Comparison of ENCODE assay signal across 22 cellular contexts in genomic region chr18:75140296-75140695, GRCh38.
A peak's percentile ranks its signal among the peaks of the same experiment; 100 is the strongest.
DNase-seq lines count a peak whose midpoint lies in the region; ATAC-seq and TF ChIP-seq lines count a peak whose summit lies in the region.
"Had no signal": no experiment of that assay in that cellular context is flagged by ENCODE, and none has a peak within 500 bp of the region (broad histone marks: within the 10 kb centered on the region; RNA-seq: fewer than 3 reads in every experiment).

No MANE protein-coding gene starts in this region.

- no peak overlapping the region for H3K4me3 ChIP-seq in esophagus muscularis mucosa
- H3K4me3 ChIP-seq: A549 had no signal

- WGBS in esophagus muscularis mucosa: 81% methylated on average over 5 of the region's 5 CpGs

- no peak overlapping the region for H3K27ac ChIP-seq in esophagus muscularis mucosa (replicated peaks in 1 of 4)
- H3K27ac ChIP-seq: 22Rv1, A549, C4-2B had no signal

- no peaks in the 10 kb centered on the region for H3K36me3 ChIP-seq in esophagus muscularis mucosa

- peaks cover 0 to 11% (median 3%) of the 10 kb centered on the region in 4 donors for H3K9me3 ChIP-seq in esophagus muscularis mucosa
- H3K9me3 ChIP-seq: A549, Caco-2 had no signal

- no peak for TF ChIP-seq EP300 in esophagus muscularis mucosa (IDR thresholded peaks at IDR 0.05)

- DNase-seq in activated CD8-positive, alpha-beta memory T cell treated with anti-CD3 and anti-CD28 coated beads for 24 hours: peak; percentile 42
- DNase-seq in activated CD8-positive, alpha-beta memory T cell treated with anti-CD3 and anti-CD28 coated beads, Interleukin-2, amount 10 ng/mL, durations not matched to agents 7 days and 5 days: no peak
- DNase-seq in D341Med (ENCODE audit: low spot score): peak; percentile 29
- peak; percentile 83 for DNase-seq in esophagus muscularis mucosa (ENCODE audit: extremely low spot score)
- peak; percentile 40 for DNase-seq in osteocyte (ENCODE audit: extremely low spot score, unreplicated experiment)
- DNase-seq in NCI-H2081 (lab: John Stamatoyannopoulos, UW): no peak
- DNase-seq: AML-193; Caco-2; CD4-positive, alpha-beta T cell; DMS153; DMS79; GF-D8; GOT3; H7; HFFc6 had no signal

- peaks cover 4% of the 10 kb centered on the region for H3K9me3 Mint-ChIP-seq in activated CD8-positive, alpha-beta memory T cell treated with anti-CD3 and anti-CD28 coated beads, Interleukin-2, amount 10 ng/mL, durations not matched to agents 7 days and 5 days (ENCODE audit: low read depth)
- H3K9me3 Mint-ChIP-seq in osteocyte (ENCODE audit: unreplicated experiment): peaks cover 5% of the 10 kb centered on the region

- no peaks in the 10 kb centered on the region for H3K27me3 Mint-ChIP-seq in activated CD8-positive, alpha-beta memory T cell treated with anti-CD3 and anti-CD28 coated beads, Interleukin-2, amount 10 ng/mL, durations not matched to agents 7 days and 5 days
- H3K27me3 Mint-ChIP-seq in osteocyte (ENCODE audit: unreplicated experiment): peaks cover 22% of the 10 kb centered on the region
- H3K27me3 Mint-ChIP-seq: CD4-positive, alpha-beta T cell had no signal

- ATAC-seq in activated CD8-positive, alpha-beta memory T cell treated with anti-CD3 and anti-CD28 coated beads, Interleukin-2, amount 10 ng/mL, durations not matched to agents 7 days and 5 days: no peak
- no peak for ATAC-seq in GM19397 (IDR thresholded peaks at IDR 0.05; ENCODE audit: unreplicated experiment)
- ATAC-seq in HG03025 (IDR thresholded peaks at IDR 0.05; ENCODE audit: low FRiP score, unreplicated experiment): no peak
- ATAC-seq: A549, HCT116, HepG2 had no signal

- no peak overlapping the region for H3K27ac Mint-ChIP-seq in activated CD8-positive, alpha-beta memory T cell treated with anti-CD3 and anti-CD28 coated beads, Interleukin-2, amount 10 ng/mL, durations not matched to agents 7 days and 5 days
- H3K27ac Mint-ChIP-seq in osteocyte (ENCODE audit: unreplicated experiment): no peak overlapping the region
- H3K27ac Mint-ChIP-seq: CD4-positive, alpha-beta T cell; HFFc6 had no signal

- CTCF ChIA-PET in activated CD8-positive, alpha-beta memory T cell treated with anti-CD3 and anti-CD28 coated beads, Interleukin-2, amount 10 ng/mL, durations not matched to agents 7 days and 5 days (lab: Charles Lee): no interaction called here

- intact Hi-C loops in esophagus muscularis mucosa (cut with DNase I): no loop called here

- H3K27me3 ChIP-seq in esophagus muscularis mucosa: no peaks in the 10 kb centered on the region

- no peak for TF ChIP-seq CTCF in esophagus muscularis mucosa (IDR thresholded peaks at IDR 0.05)
- no peak for TF ChIP-seq CTCF in osteocyte (IDR thresholded peaks at IDR 0.05)

- H3K4me3 Mint-ChIP-seq in activated CD8-positive, alpha-beta memory T cell treated with anti-CD3 and anti-CD28 coated beads, Interleukin-2, amount 10 ng/mL, durations not matched to agents 7 days and 5 days: no peak overlapping the region
- no peak overlapping the region for H3K4me3 Mint-ChIP-seq in osteocyte (ENCODE audit: unreplicated experiment)
- H3K4me3 Mint-ChIP-seq: CD4-positive, alpha-beta T cell; HFFc6 had no signal

- peaks cover 3% of the 10 kb centered on the region for H3K36me3 Mint-ChIP-seq in activated CD8-positive, alpha-beta memory T cell treated with anti-CD3 and anti-CD28 coated beads, Interleukin-2, amount 10 ng/mL, durations not matched to agents 7 days and 5 days
- peaks cover 2% of the 10 kb centered on the region for H3K36me3 Mint-ChIP-seq in osteocyte (ENCODE audit: unreplicated experiment)

- TF ChIP-seq POLR2A in esophagus muscularis mucosa (IDR thresholded peaks at IDR 0.05; ENCODE audit: low read depth): no peak

- no peaks in the 10 kb centered on the region for H3K4me1 ChIP-seq in esophagus muscularis mucosa
- H3K4me1 ChIP-seq: A549, Caco-2 had no signal

- no peaks in the 10 kb centered on the region for H3K4me1 Mint-ChIP-seq in activated CD8-positive, alpha-beta memory T cell treated with anti-CD3 and anti-CD28 coated beads, Interleukin-2, amount 10 ng/mL, durations not matched to agents 7 days and 5 days
- H3K4me1 Mint-ChIP-seq in osteocyte (ENCODE audit: unreplicated experiment): no peaks in the 10 kb centered on the region

Comparison
In these comparisons a context has a peak if more than half of its experiments do, and no peak if none do; other contexts are left out.
1. DNase-seq: peak in activated CD8-positive, alpha-beta memory T cell treated with anti-CD3 and anti-CD28 coated beads for 24 hours (single experiment), D341Med (single experiment), esophagus muscularis mucosa (single experiment) and osteocyte (single experiment); none in activated CD8-positive, alpha-beta memory T cell treated with anti-CD3 and anti-CD28 coated beads, Interleukin-2, amount 10 ng/mL, durations not matched to agents 7 days and 5 days (single experiment) and NCI-H2081 (0 of 2).